24 cellular contexts compared by ENCODE assay signal in the genomic region with DNA sequence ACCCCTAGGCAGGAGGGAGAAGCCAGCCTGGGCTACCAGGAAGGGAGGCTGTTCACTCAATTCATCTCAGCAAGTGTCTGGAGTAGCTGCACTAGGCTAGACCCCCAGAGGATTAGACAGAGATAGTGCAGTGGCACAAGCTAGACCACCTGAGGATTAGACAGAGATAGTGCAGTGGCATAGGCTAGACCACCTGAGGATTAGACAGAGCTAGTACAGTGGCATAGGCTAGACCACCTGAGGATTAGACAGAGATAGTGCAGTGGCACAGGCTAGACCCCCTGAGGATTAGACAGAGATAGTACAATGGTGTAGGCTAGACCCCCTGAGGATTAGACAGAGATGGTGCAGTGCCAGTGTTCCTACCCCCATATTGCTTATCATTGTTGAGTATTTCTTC.
"Had no signal": no experiment of that assay in that cellular context is flagged by ENCODE, and none has a peak within 500 bp of the region (broad histone marks: within the 10 kb centered on the region; RNA-seq: fewer than 3 reads in every experiment).

No MANE protein-coding gene starts in this region.

- H3K27me3 ChIP-seq: brain microvascular endothelial cell, cardiac muscle cell had no signal

- H3K9me3 Mint-ChIP-seq: activated T-helper 1 cell treated with anti-CD3 and anti-CD28 coated beads, Interleukin-12 subunit alpha, Interleukin-12 subunit beta, Interleukin-2, Interleukin-4 antibody, amounts not matched to agents 30 ng/mL and 10 ng/mL and 1 ng/mL, durations not matched to agents 14 hours and 24 hours and 36 hours; T-helper 1 cell treated with Interleukin-12 subunit alpha and Interleukin-12 subunit beta and Interleukin-4 antibody, amounts not matched to agents 30 μg/mL and 1 μg/mL, for 36 hours; WTC11 had no signal

- H3K36me3 ChIP-seq: brain microvascular endothelial cell, cardiac muscle cell, SJSA1 had no signal

- H3K27ac Mint-ChIP-seq: activated CD8-positive, alpha-beta memory T cell treated with anti-CD3 and anti-CD28 coated beads, Interleukin-2, amount 10 ng/mL, durations not matched to agents 7 days and 5 days; activated CD8-positive, alpha-beta T cell treated with anti-CD3 and anti-CD28 coated beads, Interleukin-2, amount 10 ng/mL, durations not matched to agents 7 days and 5 days; activated naive CD8-positive, alpha-beta T cell; activated T-cell treated with anti-CD3 and anti-CD28 coated beads, Interleukin-2, amount 50 U/mL, for 24 hours; activated T-helper 1 cell treated with anti-CD3 and anti-CD28 coated beads, Interleukin-12 subunit alpha, Interleukin-12 subunit beta, Interleukin-2, Interleukin-4 antibody, amounts not matched to agents 30 ng/mL and 10 ng/mL and 1 ng/mL, durations not matched to agents 14 hours and 24 hours and 36 hours; T-helper 1 cell treated with Interleukin-12 subunit alpha and Interleukin-12 subunit beta and Interleukin-4 antibody, amounts not matched to agents 30 μg/mL and 1 μg/mL, for 36 hours; WTC11 had no signal

- H3K36me3 Mint-ChIP-seq: activated CD8-positive, alpha-beta memory T cell treated with anti-CD3 and anti-CD28 coated beads, Interleukin-2, amount 10 ng/mL, durations not matched to agents 7 days and 5 days; activated naive CD8-positive, alpha-beta T cell; WTC11 had no signal

- H3K4me1 ChIP-seq: SJSA1 had no signal

- H3K27ac ChIP-seq: brain microvascular endothelial cell, SJSA1 had no signal

- DNase-seq: activated CD4-positive, alpha-beta T cell treated with anti-CD3 and anti-CD28 coated beads for 48 hours; activated CD4-positive, alpha-beta T cell treated with anti-CD3 and anti-CD28 coated beads, Interleukin-2, amount 50 U/mL, for 4 hours; activated CD4-positive, CD25-positive, alpha-beta regulatory T cell treated with anti-CD3 and anti-CD28 coated beads, Interleukin-2, amount 50 U/mL, for 72 hours; activated CD8-positive, alpha-beta memory T cell treated with anti-CD3 and anti-CD28 coated beads, Interleukin-2, amount 10 ng/mL, durations not matched to agents 7 days and 5 days; activated CD8-positive, alpha-beta T cell treated with anti-CD3 and anti-CD28 coated beads, Interleukin-2, amount 10 ng/mL, durations not matched to agents 7 days and 5 days; activated effector memory CD4-positive, alpha-beta T cell treated with Interleukin-2 at 50 U/mL for 16 hours; activated naive CD4-positive, alpha-beta T cell; activated T-cell treated with anti-CD3 and anti-CD28 coated beads, Interleukin-2, amount 50 U/mL, for 24 hours; brain microvascular endothelial cell; Karpas-422; MM.1S; NCI-H1105; NCI-H1436; NCI-H1694 treated with DMSO at 0.1 percent for 48 hours; NCI-H2081; NCI-H524; PC-3; T-helper 9 cell had no signal

- H3K9me3 ChIP-seq: SJSA1 had no signal

- H3K4me3 Mint-ChIP-seq: activated CD8-positive, alpha-beta memory T cell treated with anti-CD3 and anti-CD28 coated beads, Interleukin-2, amount 10 ng/mL, durations not matched to agents 7 days and 5 days; activated CD8-positive, alpha-beta T cell treated with anti-CD3 and anti-CD28 coated beads, Interleukin-2, amount 10 ng/mL, durations not matched to agents 7 days and 5 days; activated naive CD8-positive, alpha-beta T cell; activated T-cell treated with anti-CD3 and anti-CD28 coated beads, Interleukin-2, amount 50 U/mL, for 24 hours; activated T-helper 1 cell treated with anti-CD3 and anti-CD28 coated beads, Interleukin-12 subunit alpha, Interleukin-12 subunit beta, Interleukin-2, Interleukin-4 antibody, amounts not matched to agents 30 ng/mL and 10 ng/mL and 1 ng/mL, durations not matched to agents 14 hours and 24 hours and 36 hours; T-helper 1 cell treated with Interleukin-12 subunit alpha and Interleukin-12 subunit beta and Interleukin-4 antibody, amounts not matched to agents 30 μg/mL and 1 μg/mL, for 36 hours; WTC11 had no signal

- H3K4me3 ChIP-seq: cardiac muscle cell, SJSA1 had no signal

- ATAC-seq: activated CD8-positive, alpha-beta memory T cell treated with anti-CD3 and anti-CD28 coated beads, Interleukin-2, amount 10 ng/mL, durations not matched to agents 7 days and 5 days; activated CD8-positive, alpha-beta T cell treated with anti-CD3 and anti-CD28 coated beads, Interleukin-2, amount 10 ng/mL, durations not matched to agents 7 days and 5 days; PC-3; WTC11 had no signal

- H3K27me3 Mint-ChIP-seq: activated naive CD8-positive, alpha-beta T cell; activated T-cell treated with anti-CD3 and anti-CD28 coated beads, Interleukin-2, amount 50 U/mL, for 24 hours had no signal
